ENCODE assay signal across 1 cellular context in the genomic region with DNA sequence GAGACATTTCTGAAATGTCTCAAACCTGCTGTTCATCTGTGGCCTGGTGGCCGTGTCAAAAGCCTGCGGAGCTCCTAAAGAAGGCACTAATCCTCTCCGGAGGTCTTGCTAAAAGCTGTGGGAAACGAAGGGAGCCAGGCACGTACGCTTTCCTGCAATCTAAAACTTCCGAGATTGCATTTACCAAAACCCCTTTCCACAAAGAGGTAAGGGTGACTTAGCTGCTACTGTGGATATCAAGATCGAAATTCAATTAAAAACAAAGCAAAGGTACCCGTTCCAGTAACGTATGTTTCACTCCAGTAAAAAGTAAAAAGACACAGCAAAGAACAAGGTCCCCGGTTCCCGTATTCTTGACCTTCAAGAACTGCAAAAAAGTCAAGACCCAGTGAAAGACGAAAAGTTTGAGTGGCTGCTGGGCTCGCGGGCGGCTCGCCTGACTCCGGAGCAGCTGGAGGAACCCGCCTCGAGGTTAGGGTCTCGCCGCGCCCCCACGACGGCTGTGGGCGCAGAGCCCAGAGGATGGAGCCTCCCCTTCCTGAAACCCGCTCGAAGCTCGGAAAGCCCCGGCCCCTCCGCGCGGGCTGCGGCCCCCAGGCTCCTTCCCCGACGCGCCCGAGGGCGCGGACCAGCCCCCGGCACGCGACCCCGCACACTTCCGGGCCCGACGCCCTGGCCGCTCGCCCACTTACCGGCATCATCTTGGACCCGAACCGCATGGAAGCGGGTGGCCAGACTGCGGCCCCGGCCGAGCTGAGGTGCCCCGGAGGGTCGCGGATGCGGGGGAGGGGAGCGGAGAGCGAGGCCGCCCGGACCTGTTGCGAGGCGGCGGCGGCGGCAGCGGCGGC.
A peak's percentile ranks its signal among the peaks of the same experiment; 100 is the strongest.
TF ChIP-seq lines count a peak whose summit lies in the region.

No MANE protein-coding gene starts in this region.

TF ChIP-seq in A549, 52 proteins besides CTCF, POLR2A, EP300 and RAD21 (continued from another document):
- no peak for TF ChIP-seq REST (IDR thresholded peaks at IDR 0.05)
- TF ChIP-seq MYC (IDR thresholded peaks at IDR 0.05; ENCODE audit: borderline replicate concordance, low read length): no peak; the same call in 1 of the 2 replicates
- no peak for TF ChIP-seq E2F6 (IDR thresholded peaks at IDR 0.05; ENCODE audit: borderline replicate concordance, low read depth)
- TF ChIP-seq USF2 (IDR thresholded peaks at IDR 0.05): no peak
- no peak for TF ChIP-seq SMC3 (IDR thresholded peaks at IDR 0.05)
- TF ChIP-seq, protein P1, sequence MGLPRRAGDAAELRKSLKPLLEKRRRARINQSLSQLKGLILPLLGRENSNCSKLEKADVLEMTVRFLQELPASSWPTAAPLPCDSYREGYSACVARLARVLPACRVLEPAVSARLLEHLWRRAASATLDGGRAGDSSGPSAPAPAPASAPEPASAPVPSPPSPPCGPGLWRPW (IDR thresholded peaks at IDR 0.05): no peak
- TF ChIP-seq KDM1A (IDR thresholded peaks at IDR 0.05; ENCODE audit: low read depth): peak; percentile 45; the same call in 1 of the 2 replicates
- peak; percentile 76 for TF ChIP-seq BHLHE40 (IDR thresholded peaks at IDR 0.05; ENCODE audit: low read depth, low read length)
